In the genomic region with DNA sequence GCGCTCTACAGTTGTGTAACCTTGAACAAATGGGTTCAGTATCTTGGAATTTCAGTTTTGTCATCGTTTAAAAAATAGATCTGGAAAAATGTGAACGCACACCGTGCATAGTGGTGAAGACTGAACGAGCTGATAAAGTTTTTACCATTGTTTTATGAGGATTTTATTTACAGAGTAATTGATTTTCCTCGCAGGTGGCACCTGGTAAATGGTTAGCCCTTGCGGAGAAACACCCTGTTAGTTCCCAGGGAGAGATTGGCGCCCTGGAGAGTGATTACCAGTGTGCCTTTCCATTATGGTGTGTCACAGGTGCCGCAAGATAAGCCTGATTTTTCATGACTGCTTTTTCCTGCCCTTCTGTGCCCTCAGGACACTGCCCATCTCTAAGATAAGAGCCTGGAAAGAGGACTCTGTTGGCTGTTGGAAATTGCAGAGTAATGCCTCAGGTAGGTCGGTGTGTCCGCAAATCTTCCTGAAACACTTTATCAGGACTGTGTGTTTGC, we compare ENCODE assay signal across 8 cellular contexts. TPM values are rescaled to one million over a fixed set of nuclear protein-coding genes. Genes with fewer than 3 reads are reported as not detected.
DNase-seq lines count a peak whose midpoint lies in the region; ATAC-seq and TF ChIP-seq lines count a peak whose summit lies in the region.

No MANE protein-coding gene starts in this region.

- peak overlapping the region; percentile 90 for H3K27ac ChIP-seq in BLaER1

- H3K27me3 ChIP-seq in BLaER1: no peaks in the 10 kb centered on the region
- no peaks in the 10 kb centered on the region for H3K27me3 ChIP-seq in MG63

- ATAC-seq in naive B cell (ENCODE audit: low read depth in 2 of 2) (no peak), GM19023 (IDR thresholded peaks at IDR 0.05; ENCODE audit: unreplicated experiment) (no peak), HG03378 (IDR thresholded peaks at IDR 0.05; ENCODE audit: unreplicated experiment) (no peak)

- peak overlapping the region; percentile 94 for H3K4me2 ChIP-seq in BLaER1

- H3K27ac Mint-ChIP-seq in chondrocyte (ENCODE audit: unreplicated experiment) (peak overlapping the region; percentile 97), naive B cell (peak overlapping the region; percentile 91 to 98 (median 97))

- H3K36me3 ChIP-seq in BLaER1 (peaks cover 34% of the 10 kb centered on the region), MG63 (peaks cover 42% of the 10 kb centered on the region)

- no peak for TF ChIP-seq CTCF in chondrocyte (IDR thresholded peaks at IDR 0.05)

- peaks cover 32% of the 10 kb centered on the region for H3K4me1 ChIP-seq in BLaER1

- H3K4me1 Mint-ChIP-seq in chondrocyte (ENCODE audit: low read depth): peaks cover 22% of the 10 kb centered on the region
- peaks cover 20 to 33% (median 29%) of the 10 kb centered on the region in 3 donors for H3K4me1 Mint-ChIP-seq in naive B cell

- no peak for DNase-seq in MG63
- no peak for DNase-seq in chondrocyte (ENCODE audit: low spot score)
- DNase-seq in naive B cell: no peak
- DNase-seq in stimulated activated CD4-positive, alpha-beta T cell treated with anti-CD3 and anti-CD28 coated beads, Interleukin-4, amount 100 ng/mL, for 24 hours: no peak
- no peak for DNase-seq in dermis blood vessel endothelial cell

- H3K27me3 Mint-ChIP-seq in chondrocyte (ENCODE audit: low read depth) (no peaks in the 10 kb centered on the region), naive B cell (no peaks in the 10 kb centered on the region)

- peaks cover 39% of the 10 kb centered on the region for H3K36me3 Mint-ChIP-seq in chondrocyte (ENCODE audit: low read depth)
- H3K36me3 Mint-ChIP-seq in naive B cell: peaks cover 25 to 31% of the 10 kb centered on the region in 2 donors

- H4K20me1 ChIP-seq in BLaER1: no peaks in the 10 kb centered on the region

- H3K4me3 ChIP-seq in BLaER1 (peak overlapping the region; percentile 90), MG63 (peak overlapping the region; percentile 85)

- peaks cover 35% of the 10 kb centered on the region for H3K9me3 ChIP-seq in BLaER1
- H3K9me3 ChIP-seq in MG63: peaks cover 3% of the 10 kb centered on the region

- peak overlapping the region; percentile 90 for H3K9ac ChIP-seq in BLaER1

- peaks cover 35% of the 10 kb centered on the region for H3K9me3 Mint-ChIP-seq in chondrocyte (ENCODE audit: low read depth)
- peaks cover 0 to 10% (median 2%) of the 10 kb centered on the region in 7 donors for H3K9me3 Mint-ChIP-seq in naive B cell

- peak overlapping the region; percentile 90 for H3K4me3 Mint-ChIP-seq in chondrocyte (ENCODE audit: unreplicated experiment)
- H3K4me3 Mint-ChIP-seq in naive B cell: peak overlapping the region; percentile 92 to 99 (median 96)

RNA-seq across cellular contexts. Expression of a gene that starts 0.6 kb away (rescaled TPM):
- 17.2 and 24.2 TPM in 2 replicates for total RNA-seq in MG63 (2014; rRNA removed; shearing (Covaris generic); ENCODE audit: low replicate concordance)
- total RNA-seq in chondrocyte (8.1 to 8.8 TPM (median 8.7 TPM) in 3 replicates), dermis blood vessel endothelial cell (16.7 and 17.2 TPM in 2 replicates)
- 10 to 100 TPM; 17.3 to 37.6 (median 33.7) TPM for polyA plus RNA-seq in naive B cell (ENCODE audit: low read depth in 6 of 6)

RNA-seq across cellular contexts. Expression of a gene that starts 38.4 kb away (rescaled TPM):
- total RNA-seq in MG63 (2014; rRNA removed; shearing (Covaris generic); ENCODE audit: low replicate concordance): 4.9 and 12.3 TPM in 2 replicates
- 3.9 to 8.8 TPM (median 4.8 TPM) in 3 replicates for total RNA-seq in chondrocyte
- 10 to 100 TPM in 1 of 6 donors, 1 to 10 TPM in 5; 6.5 to 13.9 (median 8.1) TPM for polyA plus RNA-seq in naive B cell (ENCODE audit: low read depth in 6 of 6)
- total RNA-seq in dermis blood vessel endothelial cell: 6.3 and 8.7 TPM in 2 replicates

RNA-seq across cellular contexts. Expression of a gene that starts 57.2 kb away (rescaled TPM):
- 4.3 and 17.4 TPM in 2 replicates for total RNA-seq in MG63 (2014; rRNA removed; shearing (Covaris generic); ENCODE audit: low replicate concordance)
- 19.5 to 32.4 TPM (median 23.3 TPM) in 3 replicates for total RNA-seq in chondrocyte
- polyA plus RNA-seq in naive B cell (ENCODE audit: low read depth in 6 of 6): 10 to 100 TPM; 15.8 to 25.0 (median 22.8) TPM
- 15.8 and 19.4 TPM in 2 replicates for total RNA-seq in dermis blood vessel endothelial cell

RNA-seq across cellular contexts. Expression of a gene that starts 57.7 kb away (rescaled TPM):
- not detected in 2 replicates for total RNA-seq in MG63 (2014; rRNA removed; shearing (Covaris generic); ENCODE audit: low replicate concordance)
- total RNA-seq in chondrocyte (0.44 to 0.56 TPM (median 0.47 TPM) in 3 replicates), dermis blood vessel endothelial cell (not detected in 2 replicates)
- not detected for polyA plus RNA-seq in naive B cell (ENCODE audit: low read depth in 6 of 6)
